ENCODE assay signal across 8 cellular contexts in the genomic region with DNA sequence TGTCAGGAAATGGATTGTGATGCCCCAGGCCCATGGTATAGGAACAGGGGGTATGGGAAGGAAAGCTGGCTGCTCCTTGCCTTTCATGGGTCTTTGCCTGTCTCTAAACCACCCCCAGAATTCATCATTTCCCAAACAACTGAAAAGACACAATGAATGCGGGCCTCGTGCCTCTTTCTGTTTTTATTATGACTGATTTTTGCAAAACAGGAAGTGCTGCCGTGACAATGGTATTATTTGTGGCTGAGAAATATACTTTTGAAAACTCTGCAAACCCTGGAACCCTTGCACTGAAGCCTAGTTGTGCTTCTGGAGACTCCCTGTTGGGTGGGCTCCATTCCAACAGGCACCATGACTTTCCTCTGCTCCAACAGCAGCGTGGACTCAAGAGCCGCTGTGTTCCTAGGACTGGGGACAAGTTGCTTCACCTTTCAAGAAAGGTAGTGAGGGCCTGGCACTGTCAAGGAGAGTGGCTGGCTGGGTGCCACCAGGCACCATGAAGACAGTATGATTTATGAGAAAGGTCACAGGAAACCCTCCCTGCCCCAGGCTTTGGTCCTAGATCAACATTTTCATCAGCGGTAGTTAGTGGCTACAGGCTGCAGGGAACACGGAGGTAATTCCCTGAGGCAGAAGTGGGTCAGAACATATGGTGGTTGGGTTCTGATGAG. TPM values are rescaled to one million over a fixed set of nuclear protein-coding genes. Genes with fewer than 3 reads are reported as not detected.
DNase-seq lines count a peak whose midpoint lies in the region; ATAC-seq, FAIRE-seq and TF ChIP-seq lines count a peak whose summit lies in the region.

No MANE protein-coding gene starts in this region.

- H3K9ac ChIP-seq in kidney (ENCODE audit: low read length in 2 of 2): no peak overlapping the region

- H3K4me1 Mint-ChIP-seq in activated T-helper 2 cell treated with anti-CD3 and anti-CD28 coated beads, Interferon-gamma antibody, Interleukin-2, Interleukin-4, amounts not matched to agents 10 μg/mL and 5 μg/mL and 100 μg/mL, durations not matched to agents 14 hours and 24 hours and 36 hours (ENCODE audit: low read depth): peaks cover 48% of the 10 kb centered on the region
- peaks cover 23% of the 10 kb centered on the region for H3K4me1 Mint-ChIP-seq in chondrocyte (ENCODE audit: low read depth)

- peaks cover 13% of the 10 kb centered on the region for H3K36me3 Mint-ChIP-seq in activated T-helper 2 cell treated with anti-CD3 and anti-CD28 coated beads, Interferon-gamma antibody, Interleukin-2, Interleukin-4, amounts not matched to agents 10 μg/mL and 5 μg/mL and 100 μg/mL, durations not matched to agents 14 hours and 24 hours and 36 hours (ENCODE audit: low read depth)
- H3K36me3 Mint-ChIP-seq in chondrocyte (ENCODE audit: low read depth): no peaks in the 10 kb centered on the region

- DNase-seq in left cardiac atrium (peak; percentile 58), Right ventricle myocardium superior (no peak), kidney (peak; percentile 71), uterus (peak in 1 of 2 donors; percentile 31), NCI-H1694 treated with DMSO at 0.1 percent for 48 hours (lab: John Stamatoyannopoulos, UW) (no peak), chondrocyte (ENCODE audit: low spot score) (no peak)
- DNase-seq in activated T-helper 2 cell treated with anti-CD3 and anti-CD28 coated beads, Interferon-gamma antibody, Interleukin-2, Interleukin-4, amounts not matched to agents 10 μg/mL and 5 μg/mL and 100 μg/mL, durations not matched to agents 14 hours and 24 hours and 36 hours (ENCODE audit: low spot score): peak; percentile 36

- ATAC-seq in left cardiac atrium: no peak
- ATAC-seq in Right ventricle myocardium superior (ENCODE audit: poor library complexity): no peak
- ATAC-seq in HG02981 (IDR thresholded peaks at IDR 0.05; ENCODE audit: unreplicated experiment): no peak

- peak overlapping the region; percentile 93 for H3K27ac Mint-ChIP-seq in activated T-helper 2 cell treated with anti-CD3 and anti-CD28 coated beads, Interferon-gamma antibody, Interleukin-2, Interleukin-4, amounts not matched to agents 10 μg/mL and 5 μg/mL and 100 μg/mL, durations not matched to agents 14 hours and 24 hours and 36 hours
- no peak overlapping the region for H3K27ac Mint-ChIP-seq in chondrocyte (ENCODE audit: unreplicated experiment)

- no peaks in the 10 kb centered on the region for H3K9me3 Mint-ChIP-seq in activated T-helper 2 cell treated with anti-CD3 and anti-CD28 coated beads, Interferon-gamma antibody, Interleukin-2, Interleukin-4, amounts not matched to agents 10 μg/mL and 5 μg/mL and 100 μg/mL, durations not matched to agents 14 hours and 24 hours and 36 hours
- no peaks in the 10 kb centered on the region for H3K9me3 Mint-ChIP-seq in chondrocyte (ENCODE audit: low read depth)

- H3K36me3 ChIP-seq in kidney (ENCODE audit: control insufficient read depth in 1 of 2, insufficient read depth in 2 of 2, low read length in 2 of 2) (no peaks in the 10 kb centered on the region), uterus (no peaks in the 10 kb centered on the region)

- no peaks in the 10 kb centered on the region for H3K27me3 Mint-ChIP-seq in activated T-helper 2 cell treated with anti-CD3 and anti-CD28 coated beads, Interferon-gamma antibody, Interleukin-2, Interleukin-4, amounts not matched to agents 10 μg/mL and 5 μg/mL and 100 μg/mL, durations not matched to agents 14 hours and 24 hours and 36 hours (ENCODE audit: low read depth)
- H3K27me3 Mint-ChIP-seq in chondrocyte (ENCODE audit: low read depth): peaks cover 2% of the 10 kb centered on the region

- H3K4me1 ChIP-seq in kidney (ENCODE audit: control insufficient read depth in 1 of 2, insufficient read depth in 1 of 2, low read depth in 1 of 2, low read length in 2 of 2): peaks cover 5 to 8% of the 10 kb centered on the region in 2 donors
- no peaks in the 10 kb centered on the region for H3K4me1 ChIP-seq in uterus

- TF ChIP-seq POLR2A in uterus (IDR thresholded peaks at IDR 0.05): no peak

- no peak for FAIRE-seq in kidney (lab: Jason Lieb, UNC)

- H3K27me3 ChIP-seq in uterus: no peaks in the 10 kb centered on the region

- H3K4me3 ChIP-seq in kidney (ENCODE audit: low read length in 2 of 2) (no peak overlapping the region), uterus (no peak overlapping the region)

- H3K9me3 ChIP-seq in kidney (ENCODE audit: control insufficient read depth in 1 of 2, low read length in 2 of 2): no peaks in the 10 kb centered on the region
- H3K9me3 ChIP-seq in uterus: no peaks in the 10 kb centered on the region

- H3K4me3 Mint-ChIP-seq in activated T-helper 2 cell treated with anti-CD3 and anti-CD28 coated beads, Interferon-gamma antibody, Interleukin-2, Interleukin-4, amounts not matched to agents 10 μg/mL and 5 μg/mL and 100 μg/mL, durations not matched to agents 14 hours and 24 hours and 36 hours (ENCODE audit: low read depth): peak overlapping the region; percentile 44
- no peak overlapping the region for H3K4me3 Mint-ChIP-seq in chondrocyte (ENCODE audit: unreplicated experiment)

- peak overlapping the region; percentile 1 to 8 for H3K27ac ChIP-seq in kidney (ENCODE audit: low read depth in 2 of 2, low read length in 2 of 2)
- peak overlapping the region; percentile 74 to 77 for H3K27ac ChIP-seq in uterus

- TF ChIP-seq CTCF in kidney (IDR thresholded peaks at IDR 0.05; ENCODE audit: borderline replicate concordance, extremely low read depth, insufficient read depth) (no peak), uterus (IDR thresholded peaks at IDR 0.05) (no peak), chondrocyte (IDR thresholded peaks at IDR 0.05) (no peak)

- intact Hi-C loops in left cardiac atrium (cut with DNase I): no loop called here
- intact Hi-C loops in Right ventricle myocardium superior (cut with DNase I): no loop called here
- intact Hi-C loops in activated T-helper 2 cell treated with anti-CD3 and anti-CD28 coated beads, Interferon-gamma antibody, Interleukin-2, Interleukin-4, amounts not matched to agents 10 μg/mL and 5 μg/mL and 100 μg/mL, durations not matched to agents 14 hours and 24 hours and 36 hours (cut with micrococcal nuclease): no loop called here
- intact Hi-C loops in kidney (cut with DNase I): no loop called here
- intact Hi-C loops in uterus (cut with DNase I; ENCODE audit: low total_unique reads): no loop called here

RNA-seq across cellular contexts. Expression of a gene that starts 4.8 kb away (rescaled TPM):
- total RNA-seq in left cardiac atrium: 100 to 1,000 TPM; 110 to 129 TPM
- 240 TPM for total RNA-seq in Right ventricle myocardium superior
- total RNA-seq in activated T-helper 2 cell treated with anti-CD3 and anti-CD28 coated beads, Interferon-gamma antibody, Interleukin-2, Interleukin-4, amounts not matched to agents 10 μg/mL and 5 μg/mL and 100 μg/mL, durations not matched to agents 14 hours and 24 hours and 36 hours: 48.5 and 52.1 TPM in 2 replicates
- total RNA-seq in kidney: 79.7 TPM
- polyA plus RNA-seq in kidney (ENCODE audit: insufficient read depth, low read depth, low replicate concordance): 83.4 TPM
- total RNA-seq in uterus: 10 to 100 TPM; 14.7 to 81.5 (median 61.6) TPM
- total RNA-seq in chondrocyte: 9.3 to 13.6 TPM (median 9.3 TPM) in 3 replicates

RNA-seq across cellular contexts. Expression of a gene that starts 48.6 kb away (rescaled TPM):
- total RNA-seq in left cardiac atrium (1 to 10 TPM; 8.1 to 9.6 TPM), Right ventricle myocardium superior (14.6 TPM), kidney (9.4 TPM), uterus (10 to 100 TPM in 2 of 4 donors, 1 to 10 TPM in 2; 3.8 to 20.0 (median 14.8) TPM), chondrocyte (0.48 to 0.65 TPM (median 0.54 TPM) in 3 replicates)
- 20.5 and 21.4 TPM in 2 replicates for total RNA-seq in activated T-helper 2 cell treated with anti-CD3 and anti-CD28 coated beads, Interferon-gamma antibody, Interleukin-2, Interleukin-4, amounts not matched to agents 10 μg/mL and 5 μg/mL and 100 μg/mL, durations not matched to agents 14 hours and 24 hours and 36 hours
- 0.95 TPM for polyA plus RNA-seq in kidney (ENCODE audit: insufficient read depth, low read depth, low replicate concordance)

Comparison
In these comparisons a context has a peak if more than half of its experiments do, and no peak if none do; other contexts are left out.
1. DNase-seq: peak in left cardiac atrium (single experiment), activated T-helper 2 cell treated with anti-CD3 and anti-CD28 coated beads, Interferon-gamma antibody, Interleukin-2, Interleukin-4, amounts not matched to agents 10 μg/mL and 5 μg/mL and 100 μg/mL, durations not matched to agents 14 hours and 24 hours and 36 hours (single experiment) and kidney (single experiment); none in Right ventricle myocardium superior (single experiment), NCI-H1694 treated with DMSO at 0.1 percent for 48 hours (single experiment) and chondrocyte (single experiment).